ENCODE assay signal across 8 cellular contexts in the genomic region with DNA sequence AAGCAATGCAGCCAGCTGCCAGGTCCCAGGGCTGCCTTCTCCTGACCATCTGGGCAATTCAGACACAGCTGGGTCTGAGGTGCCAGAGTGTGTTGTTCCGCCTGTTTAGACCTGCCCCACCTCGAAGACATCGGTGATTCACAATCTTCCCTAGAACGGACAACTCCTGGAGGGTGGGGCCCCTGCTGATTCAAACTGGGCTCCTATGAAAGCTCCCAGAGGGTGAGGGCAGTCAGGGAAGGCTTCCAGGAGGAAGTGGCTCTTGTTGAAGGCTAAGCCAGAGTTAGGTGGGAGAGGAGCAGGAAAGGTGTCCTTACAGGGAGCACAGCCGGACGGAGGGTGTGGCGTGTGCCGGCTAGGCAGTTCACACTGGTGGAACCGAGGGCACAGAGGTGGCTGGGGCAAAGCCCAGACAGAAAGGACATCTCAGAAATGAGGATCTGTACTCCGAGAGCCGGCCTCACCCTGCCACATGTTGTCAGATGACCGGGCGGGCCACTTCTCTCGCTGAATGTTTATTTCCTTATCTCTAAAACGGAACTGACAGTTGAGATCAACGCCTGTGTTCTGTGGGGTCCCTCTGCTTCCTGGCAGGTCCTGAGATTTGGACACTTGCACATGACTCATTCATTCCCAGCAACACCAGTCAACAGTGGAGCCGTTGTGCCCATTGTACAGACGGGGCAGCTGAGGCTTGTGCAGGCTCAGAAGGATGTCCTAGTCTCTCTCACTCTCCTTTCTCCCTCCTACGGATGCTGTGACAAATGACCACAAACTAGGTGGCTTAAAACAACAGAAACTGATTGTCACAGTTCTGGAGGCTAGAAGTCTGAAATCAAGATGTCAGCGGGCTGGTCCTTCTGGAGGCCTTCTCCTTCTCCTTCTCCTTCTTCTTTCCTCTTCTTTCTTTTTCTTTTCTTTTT. TPM values are rescaled to one million over a fixed set of nuclear protein-coding genes. Genes with fewer than 3 reads are reported as not detected.
DNase-seq lines count a peak whose midpoint lies in the region; ATAC-seq and TF ChIP-seq lines count a peak whose summit lies in the region.

No MANE protein-coding gene starts in this region.

- H3K4me1 ChIP-seq in stomach: peaks cover 14 to 42% (median 24%) of the 10 kb centered on the region in 4 donors
- peaks cover 8% of the 10 kb centered on the region for H3K4me1 ChIP-seq in effector memory CD4-positive, alpha-beta T cell (ENCODE audit: control insufficient read depth, insufficient read depth, low read length, poor library complexity, severe bottlenecking)

- H3K9me3 Mint-ChIP-seq in activated CD8-positive, alpha-beta memory T cell treated with anti-CD3 and anti-CD28 coated beads, Interleukin-2, amount 10 ng/mL, durations not matched to agents 7 days and 5 days (ENCODE audit: low read depth): no peaks in the 10 kb centered on the region

- TF ChIP-seq POLR2A in stomach (IDR thresholded peaks at IDR 0.05): no peak

- CTCF ChIA-PET in activated CD8-positive, alpha-beta memory T cell treated with anti-CD3 and anti-CD28 coated beads, Interleukin-2, amount 10 ng/mL, durations not matched to agents 7 days and 5 days (lab: Charles Lee): interaction anchor here (1.2 to 1.6 kb wide), 2 partner anchors 8 to 82 kb away, joined by 5 read pairs; no protein-coding TSS in a partner anchor

- TF ChIP-seq EP300 in stomach (IDR thresholded peaks at IDR 0.05): no peak

- TF ChIP-seq CTCF in stomach (IDR thresholded peaks at IDR 0.05): no peak

- no peak overlapping the region for H3K4me3 ChIP-seq in stomach
- no peak overlapping the region for H3K4me3 ChIP-seq in effector memory CD4-positive, alpha-beta T cell (ENCODE audit: insufficient read depth, low read depth, low read length, poor library complexity, severe bottlenecking)

- 34 to 46% (median 43%) methylated on average over 20 of the region's 20 CpGs for WGBS in stomach, 5 donors

- intact Hi-C loops in cardiac septum (cut with DNase I): no loop called here
- intact Hi-C loops in stomach (cut with DNase I; ENCODE audit: low total_unique reads): no loop called here

- peak; percentile 75 for ATAC-seq in activated CD8-positive, alpha-beta memory T cell treated with anti-CD3 and anti-CD28 coated beads, Interleukin-2, amount 10 ng/mL, durations not matched to agents 7 days and 5 days

- H3K36me3 Mint-ChIP-seq in activated CD8-positive, alpha-beta memory T cell treated with anti-CD3 and anti-CD28 coated beads, Interleukin-2, amount 10 ng/mL, durations not matched to agents 7 days and 5 days: no peaks in the 10 kb centered on the region

- peaks cover 23% of the 10 kb centered on the region for H3K4me1 Mint-ChIP-seq in activated CD8-positive, alpha-beta memory T cell treated with anti-CD3 and anti-CD28 coated beads, Interleukin-2, amount 10 ng/mL, durations not matched to agents 7 days and 5 days

- no peaks in the 10 kb centered on the region for H3K9me3 ChIP-seq in stomach
- no peaks in the 10 kb centered on the region for H3K9me3 ChIP-seq in effector memory CD4-positive, alpha-beta T cell (ENCODE audit: control insufficient read depth, low read length)

- no peak overlapping the region for H3K4me3 Mint-ChIP-seq in activated CD8-positive, alpha-beta memory T cell treated with anti-CD3 and anti-CD28 coated beads, Interleukin-2, amount 10 ng/mL, durations not matched to agents 7 days and 5 days

- no peaks in the 10 kb centered on the region for H3K27me3 ChIP-seq in stomach
- H3K27me3 ChIP-seq in effector memory CD4-positive, alpha-beta T cell (replicated peaks; ENCODE audit: control insufficient read depth, insufficient read depth, low read length, poor library complexity, severe bottlenecking): no peaks in the 10 kb centered on the region

- H3K36me3 ChIP-seq in stomach: no peaks in the 10 kb centered on the region
- H3K36me3 ChIP-seq in effector memory CD4-positive, alpha-beta T cell (ENCODE audit: control insufficient read depth, insufficient read depth, low read length): no peaks in the 10 kb centered on the region

- peak overlapping the region; percentile 6 to 88 (median 72) for H3K27ac ChIP-seq in stomach
- H3K27ac ChIP-seq in effector memory CD4-positive, alpha-beta T cell (ENCODE audit: insufficient read depth, low read length, poor library complexity, severe bottlenecking): no peak overlapping the region

- peaks cover 14% of the 10 kb centered on the region for H3K27me3 Mint-ChIP-seq in activated CD8-positive, alpha-beta memory T cell treated with anti-CD3 and anti-CD28 coated beads, Interleukin-2, amount 10 ng/mL, durations not matched to agents 7 days and 5 days

- H3K27ac Mint-ChIP-seq in activated CD8-positive, alpha-beta memory T cell treated with anti-CD3 and anti-CD28 coated beads, Interleukin-2, amount 10 ng/mL, durations not matched to agents 7 days and 5 days: peak overlapping the region; percentile 62

- DNase-seq in activated CD8-positive, alpha-beta memory T cell treated with anti-CD3 and anti-CD28 coated beads, Interleukin-2, amount 10 ng/mL, durations not matched to agents 7 days and 5 days: peak; percentile 58
- DNase-seq in activated CD8-positive, alpha-beta memory T cell treated with anti-CD3 and anti-CD28 coated beads for 24 hours: no peak
- DNase-seq in cardiac septum (ENCODE audit: low spot score) (peak; percentile 88), stomach (peak; percentile 69), glomerular visceral epithelial cell (ENCODE audit: extremely low spot score) (no peak)
- DNase-seq in effector memory CD4-positive, alpha-beta T cell: no peak
- DNase-seq in effector CD4-positive, alpha-beta T cell: no peak

TF ChIP-seq in PFSK-1, 5 proteins besides CTCF, POLR2A, EP300 and RAD21:
- no peak for TF ChIP-seq SIN3A (IDR thresholded peaks at IDR 0.05; ENCODE audit: borderline replicate concordance, insufficient read depth, low read length)
- TF ChIP-seq TAF1 (IDR thresholded peaks at IDR 0.05; ENCODE audit: borderline replicate concordance, insufficient read depth, low read length): no peak
- no peak for TF ChIP-seq REST (IDR thresholded peaks at IDR 0.05; ENCODE audit: insufficient read depth in 1 of 2, low read depth in 2 of 2, low read length in 2 of 2)
- TF ChIP-seq FOXP2 (optimal IDR thresholded peaks at IDR 0.05; ENCODE audit: borderline replicate concordance, extremely low read depth, extremely low read length, insufficient read depth): peak; percentile 58
TF ChIP-seq in PFSK-1: peak in this region for 1.

RNA-seq across cellular contexts. Expression of gene LITAF, which starts 26.9 kb away (rescaled TPM):
- total RNA-seq in activated CD8-positive, alpha-beta memory T cell treated with anti-CD3 and anti-CD28 coated beads, Interleukin-2, amount 10 ng/mL, durations not matched to agents 7 days and 5 days: 100 to 1,000 TPM in 1 of 2 experiments, 10 to 100 TPM in 1; 91.4 to 155 TPM
- polyA plus RNA-seq in PFSK-1 (2012; ENCODE audit: insufficient read length, low read depth): 26.2 TPM
- 40.5 TPM for total RNA-seq in cardiac septum
- 100 to 1,000 TPM in 1 of 5 donors, 10 to 100 TPM in 3, 1 to 10 TPM in 1; 9.8 to 211 (median 46.6) TPM for total RNA-seq in stomach
- 100 to 1,000 TPM in 2 of 3 donors, 10 to 100 TPM in 1; 43.7 to 124 (median 118) TPM for polyA plus RNA-seq in stomach

RNA-seq across cellular contexts. Expression of gene SNN, which starts 54.6 kb away (rescaled TPM):
- total RNA-seq in activated CD8-positive, alpha-beta memory T cell treated with anti-CD3 and anti-CD28 coated beads, Interleukin-2, amount 10 ng/mL, durations not matched to agents 7 days and 5 days: 1 to 10 TPM; 3.0 to 4.0 TPM
- 5.0 TPM for polyA plus RNA-seq in PFSK-1 (2012; ENCODE audit: insufficient read length, low read depth)
- total RNA-seq in cardiac septum (31.2 TPM), stomach (10 to 100 TPM in 4 of 5 donors, 1 to 10 TPM in 1; 2.9 to 25.0 (median 16.0) TPM)
- 10 to 100 TPM in 2 of 3 donors, 1 to 10 TPM in 1; 8.5 to 14.0 (median 11.3) TPM for polyA plus RNA-seq in stomach

Comparison
In these comparisons a context has a peak if more than half of its experiments do, and no peak if none do; other contexts are left out.
1. DNase-seq: peak in activated CD8-positive, alpha-beta memory T cell treated with anti-CD3 and anti-CD28 coated beads, Interleukin-2, amount 10 ng/mL, durations not matched to agents 7 days and 5 days (single experiment), cardiac septum (single experiment) and stomach (single experiment); none in activated CD8-positive, alpha-beta memory T cell treated with anti-CD3 and anti-CD28 coated beads for 24 hours (single experiment), effector memory CD4-positive, alpha-beta T cell (0 of 3), glomerular visceral epithelial cell (single experiment) and effector CD4-positive, alpha-beta T cell (single experiment).